ENCODE assay signal across 13 cellular contexts in the genomic region with DNA sequence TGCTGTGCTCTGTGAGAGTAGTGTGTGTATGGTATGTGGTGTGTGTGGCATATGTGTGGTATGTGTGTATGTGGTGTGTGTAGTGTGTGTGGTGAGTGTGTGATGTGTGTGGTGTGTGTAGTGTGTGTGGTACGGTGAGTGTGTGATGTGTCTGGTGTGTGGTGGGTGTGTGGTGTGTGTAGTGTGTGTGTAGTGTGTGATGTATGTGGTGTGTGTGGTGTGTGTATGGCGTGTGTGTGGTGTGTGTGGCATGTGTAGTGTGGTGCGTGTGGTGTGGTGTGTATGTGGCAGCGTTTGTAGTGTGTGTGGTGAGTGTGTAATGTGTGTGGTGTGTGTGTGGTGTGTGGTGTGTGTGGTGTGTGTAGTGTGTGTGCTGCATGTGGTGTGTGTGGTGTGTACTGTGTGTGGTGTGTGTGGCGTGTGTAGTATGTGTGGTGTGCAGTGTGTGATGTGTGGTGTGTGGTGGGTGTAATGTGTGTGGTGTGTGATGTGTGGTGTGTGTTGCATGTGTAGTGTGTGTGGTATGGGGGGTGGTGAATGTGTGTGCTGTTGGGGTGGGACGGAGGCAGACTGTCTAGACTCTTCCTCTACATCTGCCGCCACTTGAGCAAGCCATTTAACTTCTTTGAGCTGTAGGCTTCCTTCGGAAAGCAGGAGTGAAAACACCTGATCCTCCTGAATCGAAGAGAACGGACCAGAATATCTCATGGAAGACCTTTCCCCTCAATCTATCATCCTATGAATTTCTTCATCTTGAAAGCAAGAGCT. TPM values are rescaled to one million over a fixed set of nuclear protein-coding genes. Genes with fewer than 3 reads are reported as not detected.
DNase-seq lines count a peak whose midpoint lies in the region; ATAC-seq and TF ChIP-seq lines count a peak whose summit lies in the region.
"Had no signal": no experiment of that assay in that cellular context is flagged by ENCODE, and none has a peak within 500 bp of the region (broad histone marks: within the 10 kb centered on the region; RNA-seq: fewer than 3 reads in every experiment).

No MANE protein-coding gene starts in this region.

- peak overlapping the region; percentile 67; the same call in 1 of the 2 replicates for H2AFZ ChIP-seq in OCI-LY3 (ENCODE audit: low read depth, low read length)
- H2AFZ ChIP-seq in neural progenitor cell (replicated peaks): no peak overlapping the region

- H3K4me1 ChIP-seq in OCI-LY3 (ENCODE audit: low read length): peaks cover 21% of the 10 kb centered on the region
- H3K4me1 ChIP-seq in neural progenitor cell: no peaks in the 10 kb centered on the region

- H3K9me3 ChIP-seq in OCI-LY3 (ENCODE audit: insufficient read depth, low read length) (no peaks in the 10 kb centered on the region), neural progenitor cell (ENCODE audit: low read depth) (no peaks in the 10 kb centered on the region)
- H3K9me3 ChIP-seq: SJSA1 had no signal

- peak overlapping the region; percentile 3; the same call in 1 of the 2 replicates for H3K27ac ChIP-seq in OCI-LY3 (ENCODE audit: low read length)
- H3K27ac ChIP-seq in neural progenitor cell: no peak overlapping the region
- H3K27ac ChIP-seq: SJSA1 had no signal

- H3K27ac Mint-ChIP-seq in neural progenitor cell: no peak overlapping the region
- H3K27ac Mint-ChIP-seq: dendritic cell treated with granulocyte-macrophage colony-stimulating factor and Interleukin-4, amounts not matched to agents 40 ng/mL and 50 ng/mL, for 4 days; stimulated activated naive CD8-positive, alpha-beta T cell treated with anti-CD3 and anti-CD28 coated beads, Interleukin-15, Interleukin-2, amounts not matched to agents 100 ng/mL and 50 ng/mL, for 24 hours had no signal

- H3K9ac ChIP-seq in OCI-LY3 (ENCODE audit: low read length): peak overlapping the region; percentile 18; the same call in 1 of the 2 replicates
- no peak overlapping the region for H3K9ac ChIP-seq in neural progenitor cell

- peaks cover 8% of the 10 kb centered on the region for H3F3A ChIP-seq in neural progenitor cell (ENCODE audit: low read depth)

- H3K4me3 Mint-ChIP-seq in neural progenitor cell: no peak overlapping the region
- H3K4me3 Mint-ChIP-seq: dendritic cell treated with granulocyte-macrophage colony-stimulating factor and Interleukin-4, amounts not matched to agents 40 ng/mL and 50 ng/mL, for 4 days; stimulated activated naive CD8-positive, alpha-beta T cell treated with anti-CD3 and anti-CD28 coated beads, Interleukin-15, Interleukin-2, amounts not matched to agents 100 ng/mL and 50 ng/mL, for 24 hours had no signal

- H3K9me3 Mint-ChIP-seq in neural progenitor cell: no peaks in the 10 kb centered on the region
- H3K9me3 Mint-ChIP-seq: dendritic cell treated with granulocyte-macrophage colony-stimulating factor and Interleukin-4, amounts not matched to agents 40 ng/mL and 50 ng/mL, for 4 days; stimulated activated naive CD8-positive, alpha-beta T cell treated with anti-CD3 and anti-CD28 coated beads, Interleukin-15, Interleukin-2, amounts not matched to agents 100 ng/mL and 50 ng/mL, for 24 hours had no signal

- peak; percentile 17 for ATAC-seq in HG03565 (IDR thresholded peaks at IDR 0.05; ENCODE audit: unreplicated experiment)
- ATAC-seq in HG03457 (IDR thresholded peaks at IDR 0.05; ENCODE audit: unreplicated experiment): no peak

- H4K20me1 ChIP-seq in OCI-LY3 (ENCODE audit: insufficient read depth, low read length): no peaks in the 10 kb centered on the region
- no peaks in the 10 kb centered on the region for H4K20me1 ChIP-seq in neural progenitor cell (ENCODE audit: low read depth)

- H3K4me1 Mint-ChIP-seq in neural progenitor cell: peaks cover 18% of the 10 kb centered on the region

- H3K36me3 Mint-ChIP-seq in neural progenitor cell: peaks cover 3% of the 10 kb centered on the region

- no peak for TF ChIP-seq CTCF in OCI-LY3 (IDR thresholded peaks at IDR 0.05; ENCODE audit: low read depth, low read length)
- TF ChIP-seq CTCF in neural progenitor cell (IDR thresholded peaks at IDR 0.05): no peak

- no peaks in the 10 kb centered on the region for H3K36me3 ChIP-seq in OCI-LY3 (replicated peaks; ENCODE audit: low read depth, low read length)
- no peaks in the 10 kb centered on the region for H3K36me3 ChIP-seq in neural progenitor cell
- H3K36me3 ChIP-seq: SJSA1 had no signal

- no peaks in the 10 kb centered on the region for H3K27me3 ChIP-seq in OCI-LY3 (ENCODE audit: low read depth, low read length)
- no peaks in the 10 kb centered on the region for H3K27me3 ChIP-seq in neural progenitor cell
- H3K27me3 ChIP-seq: SJSA1 had no signal

- peaks cover 2% of the 10 kb centered on the region for H3K27me3 Mint-ChIP-seq in neural progenitor cell (ENCODE audit: insufficient read depth, low read depth)
- H3K27me3 Mint-ChIP-seq: stimulated activated naive CD8-positive, alpha-beta T cell treated with anti-CD3 and anti-CD28 coated beads, Interleukin-15, Interleukin-2, amounts not matched to agents 100 ng/mL and 50 ng/mL, for 24 hours had no signal

- H3K4me3 ChIP-seq in OCI-LY3 (ENCODE audit: low read length) (peak overlapping the region; percentile 65), neural progenitor cell (no peak overlapping the region)
- H3K4me3 ChIP-seq: SJSA1 had no signal

- peak overlapping the region; percentile 80 for H3K4me2 ChIP-seq in OCI-LY3 (ENCODE audit: low read length)
- H3K4me2 ChIP-seq in neural progenitor cell: no peak overlapping the region

- DNase-seq in NCI-H748 (lab: John Stamatoyannopoulos, UW; ENCODE audit: unreplicated experiment) (peak; percentile 74), NCI-H748 treated with DMSO at 0.1 percent for 48 hours (lab: John Stamatoyannopoulos, UW) (no peak), neural progenitor cell (ENCODE audit: low spot score) (peak; percentile 49), T-helper 1 cell (no peak)
- DNase-seq in stimulated activated CD4-positive, alpha-beta T cell treated with anti-CD3 and anti-CD28 coated beads, Interleukin-1b, Interleukin-23, amount 100 ng/mL, for 48 hours: no peak
- DNase-seq: stimulated activated CD4-positive, alpha-beta T cell treated with anti-CD3 and anti-CD28 coated beads, Interleukin-4, amount 100 ng/mL, for 1 hour had no signal

- H3K79me2 ChIP-seq in OCI-LY3 (ENCODE audit: low read length) (no peaks in the 10 kb centered on the region), neural progenitor cell (ENCODE audit: low read depth) (no peaks in the 10 kb centered on the region)

RNA-seq across cellular contexts. Expression of a gene that starts 33.5 kb away (rescaled TPM):
- total RNA-seq in neural progenitor cell (ENCODE audit: low replicate concordance): 0.52 and 0.90 TPM in 2 replicates
- total RNA-seq: SJSA1 had no signal

RNA-seq across cellular contexts. Expression of a gene that starts 37.2 kb away (rescaled TPM):
- total RNA-seq in neural progenitor cell (ENCODE audit: low replicate concordance): 0.06 and 0.59 TPM in 2 replicates
- total RNA-seq: mononuclear cell, SJSA1 had no signal

Comparison
In these comparisons a context has a peak if more than half of its experiments do, and no peak if none do; other contexts are left out.
1. DNase-seq: peak in NCI-H748 (single experiment) and neural progenitor cell (single experiment); none in NCI-H748 treated with DMSO at 0.1 percent for 48 hours (single experiment), stimulated activated CD4-positive, alpha-beta T cell treated with anti-CD3 and anti-CD28 coated beads, Interleukin-1b, Interleukin-23, amount 100 ng/mL, for 48 hours (single experiment) and T-helper 1 cell (0 of 5).